27 cellular contexts compared by ENCODE assay signal in genomic region chr9:27679338-27679737, GRCh38.
"Had no signal": no experiment of that assay in that cellular context is flagged by ENCODE, and none has a peak within 500 bp of the region (broad histone marks: within the 10 kb centered on the region; RNA-seq: fewer than 3 reads in every experiment).

No MANE protein-coding gene starts in this region.

- H3K9me3 Mint-ChIP-seq: activated CD4-positive, alpha-beta memory T cell treated with anti-CD3 and anti-CD28 coated beads, Interleukin-2, amount 10 ng/mL, durations not matched to agents 7 days and 5 days; activated CD4-positive, alpha-beta T cell treated with anti-CD3 and anti-CD28 coated beads, Interleukin-2, amount 10 ng/mL, durations not matched to agents 7 days and 5 days; activated naive CD4-positive, alpha-beta T cell treated with anti-CD3 and anti-CD28 coated beads, Interleukin-2, amount 10 ng/mL, durations not matched to agents 7 days and 5 days; activated naive CD4-positive, alpha-beta T cell treated with anti-CD3 and anti-CD28 coated beads, Interleukin-2, amount 50 U/mL, for 72 hours; activated naive CD8-positive, alpha-beta T cell treated with anti-CD3 and anti-CD28 coated beads, Interleukin-2, amount 10 ng/mL, durations not matched to agents 7 days and 5 days; activated T-cell treated with anti-CD3 and anti-CD28 coated beads, Interleukin-2, amount 50 U/mL, for 24 hours; activated T-cell treated with anti-CD3 and anti-CD28 coated beads, Interleukin-2, amount 50 U/mL, for 72 hours; brain had no signal

- H3K4me1 ChIP-seq: ascending aorta, breast epithelium, colonic mucosa, gastroesophageal sphincter had no signal

- H3K9me3 ChIP-seq: ascending aorta, breast epithelium, colonic mucosa, esophagus squamous epithelium, gastroesophageal sphincter had no signal

- H3K36me3 Mint-ChIP-seq: activated naive CD4-positive, alpha-beta T cell treated with anti-CD3 and anti-CD28 coated beads, Interleukin-2, amount 10 ng/mL, durations not matched to agents 7 days and 5 days; activated naive CD4-positive, alpha-beta T cell treated with anti-CD3 and anti-CD28 coated beads, Interleukin-2, amount 50 U/mL, for 72 hours; activated naive CD8-positive, alpha-beta T cell treated with anti-CD3 and anti-CD28 coated beads, Interleukin-2, amount 10 ng/mL, durations not matched to agents 7 days and 5 days; brain had no signal

- DNase-seq: activated CD4-positive, alpha-beta memory T cell treated with anti-CD3 and anti-CD28 coated beads, Interleukin-2, amount 10 ng/mL, durations not matched to agents 7 days and 5 days; activated CD4-positive, alpha-beta T cell treated with anti-CD3 and anti-CD28 coated beads for 1 hour; activated CD4-positive, alpha-beta T cell treated with anti-CD3 and anti-CD28 coated beads for 4 hours; activated CD4-positive, alpha-beta T cell treated with anti-CD3 and anti-CD28 coated beads, Interleukin-2, amount 10 ng/mL, durations not matched to agents 7 days and 5 days; activated CD4-positive, alpha-beta T cell treated with anti-CD3 and anti-CD28 coated beads, Interleukin-2, amount 50 U/mL, for 4 hours; activated CD8-positive, alpha-beta memory T cell treated with anti-CD3 and anti-CD28 coated beads, Interleukin-2, amount 50 U/mL, for 48 hours; activated gamma-delta T cell; activated naive CD4-positive, alpha-beta T cell; activated naive CD4-positive, alpha-beta T cell treated with anti-CD3 and anti-CD28 coated beads, Interleukin-2, amount 10 ng/mL, durations not matched to agents 7 days and 5 days; activated naive CD8-positive, alpha-beta T cell treated with anti-CD3 and anti-CD28 coated beads, Interleukin-2, amount 10 ng/mL, durations not matched to agents 7 days and 5 days; activated T-cell treated with anti-CD3 and anti-CD28 coated beads for 4 hours; activated T-cell treated with anti-CD3 and anti-CD28 coated beads, Interleukin-2, amount 50 U/mL, for 24 hours; activated T-cell treated with anti-CD3 and anti-CD28 coated beads, Interleukin-2, amount 50 U/mL, for 72 hours; central memory CD4-positive, alpha-beta T cell; cerebellar nuclear complex; colonic mucosa; effector CD8-positive, alpha-beta T cell; esophagus squamous epithelium; foreskin melanocyte; T-helper 2 cell had no signal

- H3K27me3 ChIP-seq: ascending aorta, breast epithelium, cardiac muscle cell, colonic mucosa, esophagus squamous epithelium, gastroesophageal sphincter had no signal

- H3K4me3 ChIP-seq: ascending aorta, breast epithelium, cardiac muscle cell, colonic mucosa, esophagus squamous epithelium, gastroesophageal sphincter had no signal

- H3K4me3 Mint-ChIP-seq: activated CD4-positive, alpha-beta memory T cell treated with anti-CD3 and anti-CD28 coated beads, Interleukin-2, amount 10 ng/mL, durations not matched to agents 7 days and 5 days; activated CD4-positive, alpha-beta T cell treated with anti-CD3 and anti-CD28 coated beads, Interleukin-2, amount 10 ng/mL, durations not matched to agents 7 days and 5 days; activated naive CD4-positive, alpha-beta T cell treated with anti-CD3 and anti-CD28 coated beads, Interleukin-2, amount 10 ng/mL, durations not matched to agents 7 days and 5 days; activated naive CD8-positive, alpha-beta T cell treated with anti-CD3 and anti-CD28 coated beads, Interleukin-2, amount 10 ng/mL, durations not matched to agents 7 days and 5 days; activated T-cell treated with anti-CD3 and anti-CD28 coated beads, Interleukin-2, amount 50 U/mL, for 24 hours; activated T-cell treated with anti-CD3 and anti-CD28 coated beads, Interleukin-2, amount 50 U/mL, for 72 hours; brain had no signal

- H3K36me3 ChIP-seq: ascending aorta, breast epithelium, cardiac muscle cell, colonic mucosa, esophagus squamous epithelium, gastroesophageal sphincter had no signal

- H3K27me3 Mint-ChIP-seq: activated naive CD4-positive, alpha-beta T cell treated with anti-CD3 and anti-CD28 coated beads, Interleukin-2, amount 10 ng/mL, durations not matched to agents 7 days and 5 days; activated naive CD8-positive, alpha-beta T cell treated with anti-CD3 and anti-CD28 coated beads, Interleukin-2, amount 10 ng/mL, durations not matched to agents 7 days and 5 days; activated T-cell treated with anti-CD3 and anti-CD28 coated beads, Interleukin-2, amount 50 U/mL, for 24 hours; brain had no signal

- H3K27ac Mint-ChIP-seq: activated CD4-positive, alpha-beta memory T cell treated with anti-CD3 and anti-CD28 coated beads, Interleukin-2, amount 10 ng/mL, durations not matched to agents 7 days and 5 days; activated CD4-positive, alpha-beta T cell treated with anti-CD3 and anti-CD28 coated beads, Interleukin-2, amount 10 ng/mL, durations not matched to agents 7 days and 5 days; activated naive CD4-positive, alpha-beta T cell treated with anti-CD3 and anti-CD28 coated beads, Interleukin-2, amount 10 ng/mL, durations not matched to agents 7 days and 5 days; activated naive CD4-positive, alpha-beta T cell treated with anti-CD3 and anti-CD28 coated beads, Interleukin-2, amount 50 U/mL, for 72 hours; activated naive CD8-positive, alpha-beta T cell treated with anti-CD3 and anti-CD28 coated beads, Interleukin-2, amount 10 ng/mL, durations not matched to agents 7 days and 5 days; activated T-cell treated with anti-CD3 and anti-CD28 coated beads, Interleukin-2, amount 50 U/mL, for 24 hours; activated T-cell treated with anti-CD3 and anti-CD28 coated beads, Interleukin-2, amount 50 U/mL, for 72 hours; brain had no signal

- H3K4me1 Mint-ChIP-seq: activated CD4-positive, alpha-beta memory T cell treated with anti-CD3 and anti-CD28 coated beads, Interleukin-2, amount 10 ng/mL, durations not matched to agents 7 days and 5 days; activated CD4-positive, alpha-beta T cell treated with anti-CD3 and anti-CD28 coated beads, Interleukin-2, amount 10 ng/mL, durations not matched to agents 7 days and 5 days; activated naive CD4-positive, alpha-beta T cell treated with anti-CD3 and anti-CD28 coated beads, Interleukin-2, amount 10 ng/mL, durations not matched to agents 7 days and 5 days; activated naive CD8-positive, alpha-beta T cell treated with anti-CD3 and anti-CD28 coated beads, Interleukin-2, amount 10 ng/mL, durations not matched to agents 7 days and 5 days had no signal

- H3K27ac ChIP-seq: ascending aorta, breast epithelium, cardiac muscle cell, colonic mucosa, epithelial cell of prostate, esophagus squamous epithelium, gastroesophageal sphincter had no signal

- ATAC-seq: activated naive CD4-positive, alpha-beta T cell treated with anti-CD3 and anti-CD28 coated beads, Interleukin-2, amount 50 U/mL, for 72 hours; activated T-cell treated with anti-CD3 and anti-CD28 coated beads, Interleukin-2, amount 50 U/mL, for 72 hours; gastroesophageal sphincter had no signal
